14 cellular contexts compared by ENCODE assay signal in genomic region chr16:87338155-87338765, GRCh38. TPM values are rescaled to one million over a fixed set of nuclear protein-coding genes. Genes with fewer than 3 reads are reported as not detected.
DNase-seq lines count a peak whose midpoint lies in the region; ATAC-seq, FAIRE-seq and TF ChIP-seq lines count a peak whose summit lies in the region.
"Had no signal": no experiment of that assay in that cellular context is flagged by ENCODE, and none has a peak within 500 bp of the region (broad histone marks: within the 10 kb centered on the region; RNA-seq: fewer than 3 reads in every experiment).

No MANE protein-coding gene starts in this region.

- peak; percentile 23 for FAIRE-seq in urothelium cell line (lab: Jason Lieb, UNC)
- FAIRE-seq: D721Med, GM12892 had no signal

- H3K36me3 Mint-ChIP-seq in nephron progenitor cell (ENCODE audit: low read depth), result peaks cover 30% of the 10 kb centered on the region

- in situ Hi-C loops in GM13976 (cut with MboI; ENCODE audit: low sequenced_read_pairs, unreplicated experiment), result no loop called here

- TF ChIP-seq CTCF in nephron progenitor cell (IDR thresholded peaks at IDR 0.05) (no peak), GM13976 (IDR thresholded peaks at IDR 0.05; ENCODE audit: borderline replicate concordance, control extremely low read depth, extremely low read depth, insufficient read depth, missing control alignments) (no peak)

- peaks cover 4% of the 10 kb centered on the region for H3K4me1 Mint-ChIP-seq in nephron progenitor cell

- no peak for ATAC-seq in Right ventricle myocardium inferior
- no peak for ATAC-seq in Right ventricle myocardium superior (ENCODE audit: poor library complexity)
- no peak for ATAC-seq in HG03095 (IDR thresholded peaks at IDR 0.05; ENCODE audit: unreplicated experiment)

- H3K4me3 ChIP-seq in H7 (ENCODE audit: insufficient read depth, low read depth, low read length), result no peak overlapping the region

- peaks cover 6% of the 10 kb centered on the region for H3K36me3 ChIP-seq in H7 (replicated peaks; ENCODE audit: control insufficient read depth, insufficient read depth, low read length)

- intact Hi-C loops in Right ventricle myocardium inferior (cut with DNase I), result no loop called here
- intact Hi-C loops in Right ventricle myocardium superior (cut with DNase I), result no loop called here

- H3K27me3 Mint-ChIP-seq in nephron progenitor cell (ENCODE audit: low read depth, poor library complexity), result peaks cover 3% of the 10 kb centered on the region
- H3K27me3 Mint-ChIP-seq: CD4-positive, alpha-beta memory T cell had no signal

- DNase-seq in Right ventricle myocardium inferior (ENCODE audit: missing footprints), result peak; percentile 32
- DNase-seq in Right ventricle myocardium superior, result no peak
- peak; percentile 44 for DNase-seq in H7
- DNase-seq in nephron progenitor cell, result no peak
- no peak for DNase-seq in urothelium cell line (ENCODE audit: low spot score)
- DNase-seq in GM13976 (ENCODE audit: low spot score), result no peak
- DNase-seq: 8988T; CD4-positive, alpha-beta memory T cell; DND-41; GDM1; IMR-90 had no signal

- H3K27ac Mint-ChIP-seq in nephron progenitor cell, result peak overlapping the region; percentile 57

- no peaks in the 10 kb centered on the region for H3K27me3 ChIP-seq in H7 (ENCODE audit: control insufficient read depth, insufficient read depth, low read length)

- H3K9me3 Mint-ChIP-seq in nephron progenitor cell, result no peaks in the 10 kb centered on the region
- H3K9me3 Mint-ChIP-seq: CD4-positive, alpha-beta memory T cell had no signal

- H3K4me3 Mint-ChIP-seq in nephron progenitor cell, result no peak overlapping the region
- H3K4me3 Mint-ChIP-seq: CD4-positive, alpha-beta memory T cell had no signal

RNA-seq across cellular contexts. Expression of gene C16orf95, which starts 21.1 kb away (rescaled TPM):
- total RNA-seq in Right ventricle myocardium inferior (4.2 TPM), Right ventricle myocardium superior (2.1 TPM)
- total RNA-seq in H7 (2014; rRNA removed; shearing (Covaris generic)), result 4.4 and 5.1 TPM in 2 replicates

RNA-seq across cellular contexts. Expression of gene FBXO31, which starts 45.3 kb away (rescaled TPM):
- 70.2 TPM for total RNA-seq in Right ventricle myocardium inferior
- total RNA-seq in Right ventricle myocardium superior, result 78.9 TPM
- 24.4 and 27.6 TPM in 2 replicates for total RNA-seq in H7 (2014; rRNA removed; shearing (Covaris generic))

RNA-seq across cellular contexts. Expression of gene MAP1LC3B, which starts 53.9 kb away (rescaled TPM):
- total RNA-seq in Right ventricle myocardium inferior (125 TPM), Right ventricle myocardium superior (118 TPM)
- total RNA-seq in H7 (2014; rRNA removed; shearing (Covaris generic)), result 15.8 and 20.1 TPM in 2 replicates

Comparison
In these comparisons a context has a peak if more than half of its experiments do, and no peak if none do; other contexts are left out.
1. DNase-seq: peak in Right ventricle myocardium inferior (single experiment) and H7 (single experiment); none in Right ventricle myocardium superior (single experiment), nephron progenitor cell (single experiment), urothelium cell line (single experiment) and GM13976 (single experiment).